1 cellular context compared by ENCODE assay signal in the genomic region with DNA sequence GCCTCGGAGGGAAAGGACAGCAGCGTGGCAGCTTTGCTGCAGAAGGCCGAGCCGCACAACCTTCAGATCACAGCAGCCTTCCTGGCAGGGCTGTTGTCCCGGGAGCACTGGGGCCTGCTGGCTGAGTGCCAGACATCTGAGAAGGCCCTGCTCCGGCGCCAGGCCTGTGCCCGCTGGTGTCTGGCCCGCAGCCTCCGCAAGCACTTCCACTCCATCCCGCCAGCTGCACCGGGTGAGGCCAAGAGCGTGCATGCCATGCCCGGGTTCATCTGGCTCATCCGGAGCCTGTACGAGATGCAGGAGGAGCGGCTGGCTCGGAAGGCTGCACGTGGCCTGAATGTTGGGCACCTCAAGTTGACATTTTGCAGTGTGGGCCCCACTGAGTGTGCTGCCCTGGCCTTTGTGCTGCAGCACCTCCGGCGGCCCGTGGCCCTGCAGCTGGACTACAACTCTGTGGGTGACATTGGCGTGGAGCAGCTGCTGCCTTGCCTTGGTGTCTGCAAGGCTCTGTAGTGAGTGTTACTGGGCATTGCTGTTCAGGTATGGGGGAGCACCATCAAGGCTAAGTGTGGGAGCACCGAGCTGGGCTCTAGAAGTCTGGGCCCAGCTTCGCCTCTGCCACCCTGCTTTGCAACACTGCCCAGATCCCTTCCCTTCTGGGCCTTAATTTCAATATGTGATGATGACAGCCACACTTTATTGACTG.
TF ChIP-seq lines count a peak whose summit lies in the region.

No MANE protein-coding gene starts in this region.

TF ChIP-seq in WTC11, 78 proteins besides CTCF, POLR2A, EP300 and RAD21 (continued from another document):
- TF ChIP-seq ZNF512 (CRISPR knock-in tag; IDR thresholded peaks at IDR 0.05; ENCODE audit: borderline replicate concordance) (no peak), SOX15 (CRISPR knock-in tag; IDR thresholded peaks at IDR 0.05) (no peak), E2F5 (CRISPR knock-in tag; IDR thresholded peaks at IDR 0.05) (no peak), JAZF1 (CRISPR knock-in tag; IDR thresholded peaks at IDR 0.05) (no peak), GRHL2 (CRISPR knock-in tag; IDR thresholded peaks at IDR 0.05; ENCODE audit: insufficient replicate concordance, severe bottlenecking) (no peak), IRF1 (CRISPR knock-in tag; IDR thresholded peaks at IDR 0.05) (no peak), MLX (CRISPR knock-in tag; IDR thresholded peaks at IDR 0.05) (no peak)
- TF ChIP-seq, protein P1, sequence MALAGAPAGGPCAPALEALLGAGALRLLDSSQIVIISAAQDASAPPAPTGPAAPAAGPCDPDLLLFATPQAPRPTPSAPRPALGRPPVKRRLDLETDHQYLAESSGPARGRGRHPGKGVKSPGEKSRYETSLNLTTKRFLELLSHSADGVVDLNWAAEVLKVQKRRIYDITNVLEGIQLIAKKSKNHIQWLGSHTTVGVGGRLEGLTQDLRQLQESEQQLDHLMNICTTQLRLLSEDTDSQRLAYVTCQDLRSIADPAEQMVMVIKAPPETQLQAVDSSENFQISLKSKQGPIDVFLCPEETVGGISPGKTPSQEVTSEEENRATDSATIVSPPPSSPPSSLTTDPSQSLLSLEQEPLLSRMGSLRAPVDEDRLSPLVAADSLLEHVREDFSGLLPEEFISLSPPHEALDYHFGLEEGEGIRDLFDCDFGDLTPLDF (CRISPR knock-in tag; IDR thresholded peaks at IDR 0.05) = no peak
TF ChIP-seq in WTC11: peak in this region for 0.
